ENCODE assay signal across 11 cellular contexts in genomic region chr3:182092662-182093262, GRCh38.
A peak's percentile ranks its signal among the peaks of the same experiment; 100 is the strongest.
DNase-seq lines count a peak whose midpoint lies in the region; ATAC-seq and TF ChIP-seq lines count a peak whose summit lies in the region.
"Had no signal": no experiment of that assay in that cellular context is flagged by ENCODE, and none has a peak within 500 bp of the region (broad histone marks: within the 10 kb centered on the region; RNA-seq: fewer than 3 reads in every experiment).

No MANE protein-coding gene starts in this region.

- no TSS peak for BruUV-seq in OCI-LY7 (replicated peaks; lab: Mats Ljungman, UMichigan)

- ATAC-seq in GM18861 (IDR thresholded peaks at IDR 0.05; ENCODE audit: unreplicated experiment) (peak; percentile 48), HG03342 (IDR thresholded peaks at IDR 0.05; ENCODE audit: unreplicated experiment) (peak; percentile 77), HG03439 (IDR thresholded peaks at IDR 0.05; ENCODE audit: unreplicated experiment) (no peak), GM21515 (IDR thresholded peaks at IDR 0.05; ENCODE audit: unreplicated experiment) (no peak)

- H3K36me3 ChIP-seq in OCI-LY7 (ENCODE audit: insufficient read depth, low read length), result no peaks in the 10 kb centered on the region; the same call in 1 of the 2 replicates

- DNase-seq in OCI-LY7 (ENCODE audit: low spot score), result peak; percentile 70
- peak; percentile 2 for DNase-seq in neural crest cell (ENCODE audit: low read depth, low spot score)
- no peak for DNase-seq in NCI-H187 (lab: John Stamatoyannopoulos, UW)
- no peak for DNase-seq in HCEC 1CT
- DNase-seq: IMR-90; stimulated activated CD4-positive, alpha-beta T cell treated with anti-CD3 and anti-CD28 coated beads, Interleukin-4, amount 100 ng/mL, for 4 hours had no signal

- peaks cover 8% of the 10 kb centered on the region for H3K4me1 Mint-ChIP-seq in neural crest cell
- H3K4me1 Mint-ChIP-seq: central memory CD8-positive, alpha-beta T cell had no signal

- POLR2A ChIA-PET in OCI-LY7 (lab: Charles Lee), result interaction anchor here (0.7 kb wide), 1 partner anchor 80 kb away, joined by 3 read pairs; no protein-coding TSS in a partner anchor

- no peaks in the 10 kb centered on the region for H3K36me3 Mint-ChIP-seq in neural crest cell (ENCODE audit: low read depth)

- peak overlapping the region; percentile 24 for H3K4me3 ChIP-seq in OCI-LY7 (ENCODE audit: low read depth, low read length, poor library complexity, severe bottlenecking)

- intact Hi-C loops in OCI-LY7 (cut with micrococcal nuclease; ENCODE audit: unreplicated experiment), result no loop called here

- H3K4me2 ChIP-seq in OCI-LY7 (ENCODE audit: low read length), result peak overlapping the region; percentile 60

- no peaks in the 10 kb centered on the region for H4K20me1 ChIP-seq in OCI-LY7 (ENCODE audit: insufficient read depth, low read length)

- H3K27me3 Mint-ChIP-seq in neural crest cell (ENCODE audit: low read depth), result no peaks in the 10 kb centered on the region
- H3K27me3 Mint-ChIP-seq: central memory CD8-positive, alpha-beta T cell had no signal

- peaks cover 10% of the 10 kb centered on the region; the same call in 1 of the 2 replicates for H3K9me3 ChIP-seq in OCI-LY7 (ENCODE audit: low read length)

- H2AFZ ChIP-seq in OCI-LY7 (ENCODE audit: low read length), result peak overlapping the region; percentile 92

- CTCF ChIA-PET in OCI-LY7 (lab: Charles Lee; ENCODE audit: unreplicated experiment), result no interaction called here

- no peaks in the 10 kb centered on the region for H3K79me2 ChIP-seq in OCI-LY7 (ENCODE audit: insufficient read depth, low read depth, low read length)

- H3K4me3 Mint-ChIP-seq in neural crest cell, result no peak overlapping the region
- H3K4me3 Mint-ChIP-seq: central memory CD8-positive, alpha-beta T cell had no signal

- H3K27ac ChIP-seq in OCI-LY7 (ENCODE audit: low read depth, low read length, poor library complexity, severe bottlenecking), result peak overlapping the region; percentile 57

- no peaks in the 10 kb centered on the region for H3K9me2 ChIP-seq in OCI-LY7 (ENCODE audit: insufficient read depth, low read length)

- TF ChIP-seq CTCF in OCI-LY7 (conservative IDR thresholded peaks at IDR 0.05; ENCODE audit: low read length), result no peak
- TF ChIP-seq CTCF in neural crest cell (conservative IDR thresholded peaks at IDR 0.05), result no peak

- peaks cover 18% of the 10 kb centered on the region for H3K4me1 ChIP-seq in OCI-LY7 (ENCODE audit: insufficient read depth, low read length, poor library complexity, severe bottlenecking)

- peaks cover 7% of the 10 kb centered on the region for H3K9me3 Mint-ChIP-seq in neural crest cell

- H3K27ac Mint-ChIP-seq in neural crest cell (ENCODE audit: unreplicated experiment), result no peak overlapping the region

Comparison
In these comparisons a context has a peak if more than half of its experiments do, and no peak if none do; other contexts are left out.
1. ATAC-seq: peak in GM18861 (single experiment) and HG03342 (single experiment); none in HG03439 (single experiment) and GM21515 (single experiment).
2. DNase-seq: peak in OCI-LY7 (single experiment) and neural crest cell (single experiment); none in NCI-H187 (0 of 2) and HCEC 1CT (single experiment).